8 cellular contexts compared by ENCODE assay signal in the genomic region with DNA sequence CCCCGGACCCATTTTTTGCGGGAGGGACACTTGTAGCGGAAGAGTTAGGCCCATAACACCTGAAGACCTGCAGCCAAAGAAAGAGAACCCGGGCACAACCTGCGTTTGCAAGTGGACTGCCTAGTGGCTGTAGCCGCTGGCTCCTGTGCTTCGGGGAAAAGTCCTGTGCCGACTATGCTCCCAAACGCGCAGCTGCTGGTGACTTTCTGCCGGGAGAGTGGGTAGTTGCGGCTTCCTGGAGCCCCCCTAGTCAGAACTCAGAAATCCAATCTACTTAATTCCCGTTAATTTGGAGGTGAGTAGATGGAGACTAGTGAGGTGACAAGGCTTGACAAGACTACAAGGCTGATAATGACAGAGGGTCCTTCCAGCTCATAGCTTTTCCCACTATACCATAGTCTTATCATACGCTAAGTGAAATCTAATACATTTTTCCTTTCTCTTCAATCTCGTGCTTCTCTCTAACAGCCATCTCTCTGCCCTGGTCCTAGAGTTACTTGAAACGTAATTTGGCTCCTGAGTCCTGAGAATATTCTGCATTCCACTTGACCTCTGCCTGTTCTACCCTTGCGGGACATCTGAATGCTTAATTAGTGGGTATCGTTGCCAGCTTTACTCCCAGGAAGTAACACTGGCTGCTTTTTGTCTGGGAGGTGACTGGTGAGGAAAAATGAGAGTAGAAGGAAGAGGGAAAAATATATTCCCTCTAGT.
DNase-seq lines count a peak whose midpoint lies in the region; ATAC-seq lines count a peak whose summit lies in the region.

No MANE protein-coding gene starts in this region.

- H3K9me3 Mint-ChIP-seq in stimulated activated naive B cell treated with anti-CD40 and anti-IgM and Interleukin-4, amounts not matched to agents 10 μg/mL and 1 μg/mL and 100 μg/mL, for 72 hours = no peaks in the 10 kb centered on the region

- DNase-seq in NCI-H1417 (lab: John Stamatoyannopoulos, UW) = peak; percentile 19 to 48 (median 36)
- DNase-seq in NCI-H1417 treated with DMSO at 0.1 percent for 48 hours (lab: John Stamatoyannopoulos, UW) = no peak
- peak; percentile 54 for DNase-seq in RKO (ENCODE audit: low spot score)
- DNase-seq in cerebellar cortex (ENCODE audit: low spot score) = peak; percentile 19
- peak; percentile 66 for DNase-seq in left kidney (ENCODE audit: low read depth, low spot score)
- DNase-seq in stimulated activated naive B cell treated with anti-CD40 and anti-IgM and Interleukin-4, amounts not matched to agents 10 μg/mL and 1 μg/mL and 100 μg/mL, for 72 hours = no peak
- DNase-seq in putamen (ENCODE audit: low spot score) = no peak

- peak overlapping the region; percentile 93 for H3K27ac Mint-ChIP-seq in stimulated activated naive B cell treated with anti-CD40 and anti-IgM and Interleukin-4, amounts not matched to agents 10 μg/mL and 1 μg/mL and 100 μg/mL, for 72 hours

- peak overlapping the region; percentile 93 to 96 for H3K4me3 Mint-ChIP-seq in stimulated activated naive B cell treated with anti-CD40 and anti-IgM and Interleukin-4, amounts not matched to agents 10 μg/mL and 1 μg/mL and 100 μg/mL, for 72 hours

- H3K27me3 Mint-ChIP-seq in stimulated activated naive B cell treated with anti-CD40 and anti-IgM and Interleukin-4, amounts not matched to agents 10 μg/mL and 1 μg/mL and 100 μg/mL, for 72 hours = no peaks in the 10 kb centered on the region

- peak; percentile 12 for ATAC-seq in HG03159 (IDR thresholded peaks at IDR 0.05; ENCODE audit: unreplicated experiment)
- ATAC-seq in stimulated activated naive B cell treated with anti-CD40 and anti-IgM and Interleukin-4, amounts not matched to agents 10 μg/mL and 1 μg/mL and 100 μg/mL, for 72 hours (replicated peaks) = peak in 1 of 2 donors; percentile 3

- H3K4me1 Mint-ChIP-seq in stimulated activated naive B cell treated with anti-CD40 and anti-IgM and Interleukin-4, amounts not matched to agents 10 μg/mL and 1 μg/mL and 100 μg/mL, for 72 hours = peaks cover 27 to 57% of the 10 kb centered on the region in 2 donors

- H3K36me3 Mint-ChIP-seq in stimulated activated naive B cell treated with anti-CD40 and anti-IgM and Interleukin-4, amounts not matched to agents 10 μg/mL and 1 μg/mL and 100 μg/mL, for 72 hours = peaks cover 28 to 31% of the 10 kb centered on the region in 2 donors

Comparison
In these comparisons a context has a peak if more than half of its experiments do, and no peak if none do; other contexts are left out.
1. DNase-seq: peak in NCI-H1417 (3 of 3), RKO (single experiment), cerebellar cortex (single experiment) and left kidney (single experiment); none in NCI-H1417 treated with DMSO at 0.1 percent for 48 hours (single experiment), stimulated activated naive B cell treated with anti-CD40 and anti-IgM and Interleukin-4, amounts not matched to agents 10 μg/mL and 1 μg/mL and 100 μg/mL, for 72 hours (single experiment) and putamen (single experiment).